ENCODE assay signal across 21 cellular contexts in the genomic region with DNA sequence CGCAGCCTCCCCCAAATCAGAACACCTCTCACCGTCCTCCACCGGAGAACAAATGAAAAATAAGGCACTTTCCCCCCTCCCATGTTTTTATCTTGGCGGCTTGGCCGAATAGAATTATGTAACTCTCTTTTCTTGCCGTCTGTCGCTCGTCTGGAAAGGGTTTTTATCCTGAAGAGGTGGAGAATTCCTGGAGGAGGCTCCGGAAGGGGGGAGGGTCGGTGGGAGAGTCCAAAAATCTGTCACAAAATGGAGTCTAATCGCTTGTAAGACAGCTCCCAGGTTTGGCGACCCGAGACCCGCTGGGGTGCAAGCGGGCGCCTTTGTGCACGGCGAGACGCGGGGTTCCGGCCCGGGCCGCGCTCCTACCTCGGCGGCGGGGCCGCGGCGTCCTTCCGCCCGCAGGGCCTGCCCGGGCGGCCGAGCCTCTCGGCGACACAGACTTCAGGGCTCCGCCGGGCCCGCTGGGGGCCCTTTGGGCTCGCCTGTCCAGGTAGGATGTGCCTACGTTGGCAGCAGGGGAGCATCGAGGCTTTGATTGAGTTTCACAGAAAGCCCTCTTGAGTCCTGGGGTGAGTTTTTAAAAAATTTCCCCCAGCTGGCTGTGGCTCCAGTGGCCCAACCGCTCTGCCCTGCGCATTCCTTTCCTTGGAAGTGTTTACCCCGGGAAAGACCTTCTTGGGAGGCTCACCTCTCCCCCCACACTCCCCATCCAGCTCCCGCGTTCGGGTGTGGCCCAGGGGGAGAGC. TPM values are rescaled to one million over a fixed set of nuclear protein-coding genes. Genes with fewer than 3 reads are reported as not detected.
DNase-seq lines count a peak whose midpoint lies in the region; ATAC-seq and TF ChIP-seq lines count a peak whose summit lies in the region.
"Had no signal": no experiment of that assay in that cellular context is flagged by ENCODE, and none has a peak within 500 bp of the region (broad histone marks: within the 10 kb centered on the region; RNA-seq: fewer than 3 reads in every experiment).

No MANE protein-coding gene starts in this region.

- H3K27ac Mint-ChIP-seq in endodermal cell = peak overlapping the region; percentile 68
- H3K27ac Mint-ChIP-seq in naive thymus-derived CD8-positive, alpha-beta T cell = no peak overlapping the region
- H3K27ac Mint-ChIP-seq: activated naive CD8-positive, alpha-beta T cell treated with anti-CD3 and anti-CD28 coated beads, Interleukin-2, amount 50 U/mL, for 24 hours; stimulated activated naive CD8-positive, alpha-beta T cell treated with anti-CD3 and anti-CD28 coated beads, Interleukin-15, Interleukin-2, amounts not matched to agents 100 ng/mL and 50 ng/mL, for 24 hours had no signal

- H3K4me3 ChIP-seq in H7 (ENCODE audit: insufficient read depth, low read depth, low read length) = peak overlapping the region; percentile 25
- H3K4me3 ChIP-seq in endodermal cell (ENCODE audit: low read length) = peak overlapping the region; percentile 72
- no peak overlapping the region for H3K4me3 ChIP-seq in esophagus muscularis mucosa
- H3K4me3 ChIP-seq in A673 (ENCODE audit: low read depth, low read length, poor library complexity, severe bottlenecking) = no peak overlapping the region
- H3K4me3 ChIP-seq: cardiac muscle cell, vagina had no signal

- TF ChIP-seq POLR2A in esophagus muscularis mucosa (IDR thresholded peaks at IDR 0.05; ENCODE audit: low read depth) = no peak

- H3K27me3 ChIP-seq in H7 (ENCODE audit: control insufficient read depth, insufficient read depth, low read length) = peaks cover 96% of the 10 kb centered on the region
- peaks cover 95% of the 10 kb centered on the region for H3K27me3 ChIP-seq in endodermal cell (ENCODE audit: control insufficient read depth, insufficient read depth, low read length, poor library complexity, severe bottlenecking)
- peaks cover 4 to 95% (median 63%) of the 10 kb centered on the region in 4 donors for H3K27me3 ChIP-seq in esophagus muscularis mucosa
- H3K27me3 ChIP-seq in A673 (replicated peaks; ENCODE audit: insufficient read depth, low read depth, low read length, poor library complexity) = peaks cover 95% of the 10 kb centered on the region

- no peak for ATAC-seq in naive thymus-derived CD8-positive, alpha-beta T cell
- ATAC-seq in GM21526 (IDR thresholded peaks at IDR 0.05; ENCODE audit: low FRiP score, unreplicated experiment) = no peak
- ATAC-seq: activated naive CD8-positive, alpha-beta T cell treated with anti-CD3 and anti-CD28 coated beads, Interleukin-2, amount 50 U/mL, for 24 hours; PC-3 had no signal

- no TSS peak for BruUV-seq in A673 (replicated peaks; lab: Mats Ljungman, UMichigan)

- H3K9ac ChIP-seq in endodermal cell (ENCODE audit: extremely low read depth, low read length, poor library complexity, severe bottlenecking) = peak overlapping the region; percentile 39

- H3K4me1 Mint-ChIP-seq in endodermal cell = peaks cover 64% of the 10 kb centered on the region
- peaks cover 8 to 18% (median 13%) of the 10 kb centered on the region in 4 donors for H3K4me1 Mint-ChIP-seq in naive thymus-derived CD8-positive, alpha-beta T cell

- peak; percentile 21 for DNase-seq in 8988T
- peak; percentile 88 for DNase-seq in H7
- DNase-seq in endodermal cell = peak; percentile 81
- peak in 1 of 10 donors; percentile 32 for DNase-seq in naive thymus-derived CD8-positive, alpha-beta T cell
- no peak for DNase-seq in RKO (ENCODE audit: low spot score)
- DNase-seq in esophagus muscularis mucosa (ENCODE audit: extremely low spot score) = no peak
- DNase-seq in A673 (ENCODE audit: low spot score) = no peak
- DNase-seq: activated naive CD8-positive, alpha-beta T cell treated with anti-CD3 and anti-CD28 coated beads, Interleukin-2, amount 50 U/mL, for 24 hours; activated T-cell treated with anti-CD3 and anti-CD28 coated beads, Interleukin-2, amount 50 U/mL, for 48 hours; effector CD8-positive, alpha-beta T cell; hippocampal formation; MV-4-11; NCI-H2029; NCI-H748 treated with DMSO at 0.1 percent for 48 hours; PC-3; stimulated activated CD4-positive, alpha-beta T cell treated with anti-CD3 and anti-CD28 coated beads, Interleukin-15, amount 100 ng/mL, for 24 hours had no signal

- H3K4me1 ChIP-seq in endodermal cell (ENCODE audit: control insufficient read depth, insufficient read depth, low read length) (peaks cover 25% of the 10 kb centered on the region), esophagus muscularis mucosa (peaks cover 4 to 34% (median 31%) of the 10 kb centered on the region in 4 donors), A673 (ENCODE audit: insufficient read depth, low read length, poor library complexity, severe bottlenecking) (no peaks in the 10 kb centered on the region)

- no peaks in the 10 kb centered on the region for H3K36me3 ChIP-seq in H7 (replicated peaks; ENCODE audit: control insufficient read depth, insufficient read depth, low read length)
- H3K36me3 ChIP-seq in endodermal cell (ENCODE audit: control insufficient read depth, insufficient read depth, low read length) = no peaks in the 10 kb centered on the region
- no peaks in the 10 kb centered on the region for H3K36me3 ChIP-seq in esophagus muscularis mucosa
- no peaks in the 10 kb centered on the region for H3K36me3 ChIP-seq in A673 (ENCODE audit: insufficient read depth, low read length, poor library complexity, severe bottlenecking)
- H3K36me3 ChIP-seq: cardiac muscle cell, vagina had no signal

- TF ChIP-seq EP300 in esophagus muscularis mucosa (IDR thresholded peaks at IDR 0.05) = no peak

- H3K27ac ChIP-seq in endodermal cell (ENCODE audit: low read depth, low read length) = no peak overlapping the region
- no peak overlapping the region for H3K27ac ChIP-seq in esophagus muscularis mucosa (replicated peaks in 1 of 4)
- H3K27ac ChIP-seq in A673 (ENCODE audit: low read depth, low read length, poor library complexity, severe bottlenecking) = no peak overlapping the region
- H3K27ac ChIP-seq: cardiac muscle cell, vagina had no signal

- peaks cover 91% of the 10 kb centered on the region for H3K27me3 Mint-ChIP-seq in endodermal cell (ENCODE audit: insufficient read depth)
- peaks cover 29 to 89% (median 69%) of the 10 kb centered on the region in 5 donors for H3K27me3 Mint-ChIP-seq in naive thymus-derived CD8-positive, alpha-beta T cell

- intact Hi-C loops in esophagus muscularis mucosa (cut with DNase I) (no loop called here), A673 (cut with micrococcal nuclease; ENCODE audit: unreplicated experiment) (no loop called here)

- POLR2A ChIA-PET in naive thymus-derived CD8-positive, alpha-beta T cell (lab: Charles Lee) = no interaction called here
- POLR2A ChIA-PET in A673 (lab: Charles Lee; ENCODE audit: low non-redundant PET) = no interaction called here

- H3K9me3 ChIP-seq in endodermal cell (ENCODE audit: control insufficient read depth, low read length) (no peaks in the 10 kb centered on the region), esophagus muscularis mucosa (no peaks in the 10 kb centered on the region), A673 (ENCODE audit: low read depth, low read length, poor library complexity, severe bottlenecking) (no peaks in the 10 kb centered on the region)
- H3K9me3 ChIP-seq: vagina had no signal

- no peaks in the 10 kb centered on the region for H3K9me3 Mint-ChIP-seq in endodermal cell
- H3K9me3 Mint-ChIP-seq in naive thymus-derived CD8-positive, alpha-beta T cell = peaks cover 0 to 2% (median 0%) of the 10 kb centered on the region in 9 donors
- H3K9me3 Mint-ChIP-seq: activated naive CD8-positive, alpha-beta T cell treated with anti-CD3 and anti-CD28 coated beads, Interleukin-2, amount 50 U/mL, for 24 hours; stimulated activated naive CD8-positive, alpha-beta T cell treated with anti-CD3 and anti-CD28 coated beads, Interleukin-15, Interleukin-2, amounts not matched to agents 100 ng/mL and 50 ng/mL, for 24 hours had no signal

- peaks cover 4% of the 10 kb centered on the region for H3K36me3 Mint-ChIP-seq in endodermal cell (ENCODE audit: low read depth)
- peaks cover 0 to 3% (median 0%) of the 10 kb centered on the region in 3 donors for H3K36me3 Mint-ChIP-seq in naive thymus-derived CD8-positive, alpha-beta T cell

- CTCF ChIA-PET in A673 (lab: Charles Lee) = no interaction called here

- WGBS in endodermal cell (ENCODE audit: insufficient coverage in 1 of 2, insufficient read length in 1 of 2), 2 experiments = 4 to 7% methylated on average over 15 to 49 of the region's 49 CpGs
- 32% methylated on average over 16 of the region's 49 CpGs for WGBS in esophagus muscularis mucosa

- no peak for TF ChIP-seq CTCF in endodermal cell (conservative IDR thresholded peaks at IDR 0.05)
- no peak for TF ChIP-seq CTCF in esophagus muscularis mucosa (IDR thresholded peaks at IDR 0.05)
- no peak for TF ChIP-seq CTCF in A673 (conservative IDR thresholded peaks at IDR 0.05; ENCODE audit: low read depth, low read length)

- H3K4me3 Mint-ChIP-seq in endodermal cell = peak overlapping the region; percentile 55
- peak overlapping the region in 6 of 10 donors; percentile 15 to 46 (median 38) for H3K4me3 Mint-ChIP-seq in naive thymus-derived CD8-positive, alpha-beta T cell
- H3K4me3 Mint-ChIP-seq: activated naive CD8-positive, alpha-beta T cell treated with anti-CD3 and anti-CD28 coated beads, Interleukin-2, amount 50 U/mL, for 24 hours had no signal

RNA-seq across cellular contexts. Expression of gene LMX1B, which starts 5.0 kb away (rescaled TPM):
- total RNA-seq in H7 (2014; rRNA removed; shearing (Covaris generic)) = 8.7 and 16.7 TPM in 2 replicates
- total RNA-seq in endodermal cell (10 to 100 TPM; 11.1 to 11.4 TPM), esophagus muscularis mucosa (under 1 TPM; under 0.01 to 0.66 (median 0.24) TPM), A673 (2021) (not detected in 2 replicates)
- 15.4 TPM for polyA plus RNA-seq in endodermal cell (2013, experiment 1 of 2)
- polyA plus RNA-seq in endodermal cell (2013, experiment 2 of 2) = 14.7 TPM
- not detected for total RNA-seq in naive thymus-derived CD8-positive, alpha-beta T cell
- polyA plus RNA-seq in naive thymus-derived CD8-positive, alpha-beta T cell = not detected
- total RNA-seq: cardiac muscle cell, pulmonary artery endothelial cell, vagina had no signal
- polyA plus RNA-seq: cardiac muscle cell had no signal

Comparison
In these comparisons a context has a peak if more than half of its experiments do, and no peak if none do; other contexts are left out.
1. DNase-seq: peak in 8988T (single experiment), H7 (single experiment) and endodermal cell (single experiment); none in RKO (single experiment), esophagus muscularis mucosa (single experiment) and A673 (single experiment).
2. H3K4me3 ChIP-seq: peak in H7 (single experiment) and endodermal cell (single experiment); none in esophagus muscularis mucosa (0 of 4) and A673 (single experiment).